23 cellular contexts compared by ENCODE assay signal in the genomic region with DNA sequence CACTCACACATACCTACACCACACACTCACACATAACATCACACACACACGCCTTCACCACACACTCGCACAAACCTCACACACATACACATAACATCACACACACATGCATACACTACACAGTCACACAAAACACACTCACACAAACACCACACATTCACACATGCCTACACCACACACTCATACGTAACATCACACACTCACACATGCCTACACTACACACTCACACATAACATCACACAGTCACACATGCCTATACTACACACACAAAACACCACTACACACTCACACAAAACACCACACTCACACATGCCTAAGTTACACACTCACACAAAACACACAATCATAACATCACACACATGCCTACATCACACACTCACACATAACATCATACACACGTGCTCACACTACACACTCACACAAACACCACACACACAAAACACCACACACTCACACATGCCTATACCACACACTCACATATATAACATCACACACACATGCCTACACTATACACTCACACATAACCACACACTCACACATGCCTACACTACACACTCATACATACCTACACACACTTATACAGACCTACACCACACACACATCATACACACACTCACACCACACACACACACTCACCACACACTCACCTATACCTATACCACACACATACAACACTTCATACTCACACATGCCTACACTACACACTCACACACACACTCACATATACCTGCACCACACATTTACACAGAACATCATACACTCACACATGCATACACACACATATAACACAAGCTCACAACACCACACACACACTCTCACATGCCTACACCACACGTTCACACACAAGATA.
DNase-seq lines count a peak whose midpoint lies in the region; ATAC-seq, FAIRE-seq and TF ChIP-seq lines count a peak whose summit lies in the region.
"Had no signal": no experiment of that assay in that cellular context is flagged by ENCODE, and none has a peak within 500 bp of the region (broad histone marks: within the 10 kb centered on the region; RNA-seq: fewer than 3 reads in every experiment).

No MANE protein-coding gene starts in this region.

- intact Hi-C loops in GM12878 (cut with micrococcal nuclease; ENCODE audit: unreplicated experiment): loop anchor here (5.0 to 10.0 kb wide), 3 partner anchors 821 to 1509 kb away; no protein-coding TSS in a partner anchor

- RAD21 ChIA-PET in GM12878 (lab: Charles Lee; ENCODE audit: unreplicated experiment): no interaction called here

- peak; percentile 97 for FAIRE-seq in HTR-8/SVneo (lab: Jason Lieb, UNC)
- FAIRE-seq in GM12878 (lab: Jason Lieb, UNC): peak; percentile 86
- FAIRE-seq: G401.6, GM12892 had no signal

- H3K4me3 ChIP-seq in GM12878 (no peak overlapping the region), gastroesophageal sphincter (no peak overlapping the region), upper lobe of left lung (no peak overlapping the region)

- no TSS peak for BruUV-seq in GM12878 (replicated peaks; lab: Mats Ljungman, UMichigan)

- no peak for TF ChIP-seq RAD21 in GM12878 (IDR thresholded peaks at IDR 0.05; ENCODE audit: insufficient read depth, low read depth, low read length)

- H3K36me3 ChIP-seq in GM12878 (ENCODE audit: control insufficient read depth in 2 of 2, insufficient read depth in 2 of 2, low read length in 1 of 2) (no peaks in the 10 kb centered on the region), gastroesophageal sphincter (no peaks in the 10 kb centered on the region), upper lobe of left lung (no peaks in the 10 kb centered on the region)

- H3K27me3 ChIP-seq in GM12878 (replicated peaks in 1 of 2; ENCODE audit: control insufficient read depth in 2 of 2, insufficient read depth in 2 of 2, low read length in 1 of 2) (no peaks in the 10 kb centered on the region), gastroesophageal sphincter (no peaks in the 10 kb centered on the region), upper lobe of left lung (no peaks in the 10 kb centered on the region)

- ATAC-seq in GM12878 (no peak), gastroesophageal sphincter (peak; percentile 25), upper lobe of left lung (ENCODE audit: low FRiP score in 2 of 2) (peak; percentile 7 to 41)
- ATAC-seq: PC-3 had no signal

- TF ChIP-seq POLR2A in GM12878 (IDR thresholded peaks at IDR 0.05; ENCODE audit: low read depth, low read length) (no peak), gastroesophageal sphincter (IDR thresholded peaks at IDR 0.05) (no peak), upper lobe of left lung (IDR thresholded peaks at IDR 0.05) (no peak)

- H3K27ac ChIP-seq in GM12878 (ENCODE audit: control insufficient read depth, insufficient read depth) (no peak overlapping the region), gastroesophageal sphincter (no peak overlapping the region), upper lobe of left lung (no peak overlapping the region)

- TF ChIP-seq EP300 in GM12878 (IDR thresholded peaks at IDR 0.05; ENCODE audit: borderline replicate concordance in 1 of 2, control insufficient read depth in 1 of 2, low read depth in 2 of 2, low read length in 2 of 2) (no peak), gastroesophageal sphincter (IDR thresholded peaks at IDR 0.05) (no peak), upper lobe of left lung (IDR thresholded peaks at IDR 0.05) (no peak)

- SMC1A ChIA-PET in GM12878 (lab: Charles Lee; ENCODE audit: uncharacterized antibody, unreplicated experiment): no interaction called here

- 32% methylated on average over 5 of the region's 5 CpGs for WGBS in GM12878 (ENCODE audit: insufficient coverage, insufficient replicate concordance, low lambda C conversion rate, missing lambda C conversion rate)
- 80 to 83% methylated on average over 5 of the region's 5 CpGs for WGBS in gastroesophageal sphincter (ENCODE audit: low coverage in 1 of 2), 2 donors
- WGBS in upper lobe of left lung, 2 donors: 88 to 92% methylated on average over 5 of the region's 5 CpGs

- H3K4me2 ChIP-seq in GM12878 (ENCODE audit: control insufficient read depth, insufficient read depth): no peak overlapping the region
- H3K4me2 ChIP-seq: SK-N-SH had no signal

- in situ Hi-C loops in GM12878 (cut with MboI): no loop called here

- CTCF ChIA-PET in GM12878 (lab: Yijun Ruan, JAX): no interaction called here

- POLR2A ChIA-PET in GM12878 (lab: Charles Lee): no interaction called here

- no peak overlapping the region for H2AFZ ChIP-seq in GM12878 (ENCODE audit: control insufficient read depth, low read depth, low read length)

- no peaks in the 10 kb centered on the region for H3K79me2 ChIP-seq in GM12878 (ENCODE audit: control insufficient read depth, insufficient read depth, low read length)

- no peaks in the 10 kb centered on the region for H4K20me1 ChIP-seq in GM12878 (ENCODE audit: control insufficient read depth, insufficient read depth)

- no peaks in the 10 kb centered on the region for H3K9me3 ChIP-seq in GM12878 (replicated peaks; ENCODE audit: control insufficient read depth, insufficient read depth, low read length)
- H3K9me3 ChIP-seq in gastroesophageal sphincter: no peaks in the 10 kb centered on the region
- no peaks in the 10 kb centered on the region for H3K9me3 ChIP-seq in upper lobe of left lung
- H3K9me3 ChIP-seq: SK-N-SH had no signal

- TF ChIP-seq CTCF in GM12878 (IDR thresholded peaks at IDR 0.05 in 2 of 3, conservative IDR thresholded peaks at IDR 0.05 in 1 of 3; ENCODE audit: control insufficient read depth in 2 of 3, extremely low read depth in 1 of 3, insufficient read depth in 1 of 3, low read depth in 3 of 3, low read length in 3 of 3) (no peak), gastroesophageal sphincter (IDR thresholded peaks at IDR 0.05) (no peak), upper lobe of left lung (IDR thresholded peaks at IDR 0.05) (no peak)

- H3K9ac ChIP-seq in GM12878 (ENCODE audit: control insufficient read depth, insufficient read depth, low read length): no peak overlapping the region
- H3K9ac ChIP-seq: SK-N-SH had no signal

- H3K4me1 ChIP-seq in GM12878 (ENCODE audit: control insufficient read depth, insufficient read depth, low read length) (no peaks in the 10 kb centered on the region), gastroesophageal sphincter (peaks cover 0 to 17% (median 0%) of the 10 kb centered on the region in 3 donors), upper lobe of left lung (no peaks in the 10 kb centered on the region)

- DNase-seq in HTR-8/SVneo (ENCODE audit: insufficient read length, low spot score) (no peak), GM12878 (ENCODE audit: low read depth, low spot score) (no peak), upper lobe of left lung (no peak), DMS53 (lab: John Stamatoyannopoulos, UW) (no peak), amygdala (lab: John Stamatoyannopoulos, UW) (no peak)
- no peak for DNase-seq in stimulated activated CD4-positive, alpha-beta T cell treated with anti-CD3 and anti-CD28 coated beads, Interleukin-4, amount 100 ng/mL, for 1 hour
- DNase-seq: C1 segment of cervical spinal cord; CD4-positive, alpha-beta memory T cell; COR-L47; H7; HFFc6; NCI-H1436; NCI-H1930; NCI-H2107; NCI-H446; NCI-H524 treated with DMSO at 0.1 percent for 48 hours; NCI-H774; NK-92 treated with Interleukin-12 subunit alpha and Interleukin-12 subunit beta, amount 100 ng/mL, for 24 hours; PC-3; SK-N-SH had no signal

TF ChIP-seq in GM12878, 131 proteins besides CTCF, POLR2A, EP300 and RAD21:
- TF ChIP-seq, protein P1, sequence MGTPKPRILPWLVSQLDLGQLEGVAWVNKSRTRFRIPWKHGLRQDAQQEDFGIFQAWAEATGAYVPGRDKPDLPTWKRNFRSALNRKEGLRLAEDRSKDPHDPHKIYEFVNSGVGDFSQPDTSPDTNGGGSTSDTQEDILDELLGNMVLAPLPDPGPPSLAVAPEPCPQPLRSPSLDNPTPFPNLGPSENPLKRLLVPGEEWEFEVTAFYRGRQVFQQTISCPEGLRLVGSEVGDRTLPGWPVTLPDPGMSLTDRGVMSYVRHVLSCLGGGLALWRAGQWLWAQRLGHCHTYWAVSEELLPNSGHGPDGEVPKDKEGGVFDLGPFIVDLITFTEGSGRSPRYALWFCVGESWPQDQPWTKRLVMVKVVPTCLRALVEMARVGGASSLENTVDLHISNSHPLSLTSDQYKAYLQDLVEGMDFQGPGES (IDR thresholded peaks at IDR 0.05): no peak
- TF ChIP-seq, protein P2, sequence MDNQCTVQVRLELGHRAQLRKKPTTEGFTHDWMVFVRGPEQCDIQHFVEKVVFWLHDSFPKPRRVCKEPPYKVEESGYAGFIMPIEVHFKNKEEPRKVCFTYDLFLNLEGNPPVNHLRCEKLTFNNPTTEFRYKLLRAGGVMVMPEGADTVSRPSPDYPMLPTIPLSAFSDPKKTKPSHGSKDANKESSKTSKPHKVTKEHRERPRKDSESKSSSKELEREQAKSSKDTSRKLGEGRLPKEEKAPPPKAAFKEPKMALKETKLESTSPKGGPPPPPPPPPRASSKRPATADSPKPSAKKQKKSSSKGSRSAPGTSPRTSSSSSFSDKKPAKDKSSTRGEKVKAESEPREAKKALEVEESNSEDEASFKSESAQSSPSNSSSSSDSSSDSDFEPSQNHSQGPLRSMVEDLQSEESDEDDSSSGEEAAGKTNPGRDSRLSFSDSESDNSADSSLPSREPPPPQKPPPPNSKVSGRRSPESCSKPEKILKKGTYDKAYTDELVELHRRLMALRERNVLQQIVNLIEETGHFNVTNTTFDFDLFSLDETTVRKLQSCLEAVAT (IDR thresholded peaks at IDR 0.05): no peak
- no peak for TF ChIP-seq EED (IDR thresholded peaks at IDR 0.05; ENCODE audit: low read depth)
- TF ChIP-seq POLR2AphosphoS5 (IDR thresholded peaks at IDR 0.05; ENCODE audit: low read length): no peak
